Comparison of ENCODE assay signal across 25 cellular contexts in the genomic region with DNA sequence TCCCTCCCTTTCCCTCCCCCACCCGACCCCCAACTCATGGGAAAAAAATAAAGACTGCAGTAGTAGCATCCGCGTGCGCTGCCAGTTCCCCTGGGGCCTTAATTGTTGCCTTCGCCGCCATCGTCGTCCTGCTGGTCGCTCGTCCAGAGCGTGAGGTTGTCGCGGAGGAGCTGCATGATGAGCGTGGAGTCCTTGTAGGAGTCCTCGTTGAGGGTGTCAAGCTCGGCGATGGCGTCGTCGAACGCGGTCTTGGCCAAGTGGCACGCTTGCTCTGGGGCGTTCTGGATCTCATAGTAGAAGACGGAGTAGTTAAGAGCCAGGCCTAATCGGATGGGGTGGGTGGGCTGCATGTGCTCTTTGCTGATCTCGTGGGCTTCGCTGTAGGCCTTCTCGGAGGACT. TPM values are rescaled to one million over a fixed set of nuclear protein-coding genes. Genes with fewer than 3 reads are reported as not detected.
DNase-seq lines count a peak whose midpoint lies in the region; ATAC-seq, FAIRE-seq and TF ChIP-seq lines count a peak whose summit lies in the region.
"Had no signal": no experiment of that assay in that cellular context is flagged by ENCODE, and none has a peak within 500 bp of the region (broad histone marks: within the 10 kb centered on the region; RNA-seq: fewer than 3 reads in every experiment).

No MANE protein-coding gene starts in this region.

- H3K4me1 Mint-ChIP-seq in activated naive CD4-positive, alpha-beta T cell treated with anti-CD3 and anti-CD28 coated beads for 36 hours (ENCODE audit: low read depth): peaks cover 37% of the 10 kb centered on the region

- no peak for TF ChIP-seq POLR2A in K562 (conservative IDR thresholded peaks at IDR 0.05)

- H2BK5ac ChIP-seq in neuronal stem cell (ENCODE audit: low read length): no peak overlapping the region

- peaks cover 93% of the 10 kb centered on the region for H3K79me2 ChIP-seq in K562 (ENCODE audit: control insufficient read depth, insufficient read depth, low read length)

- H3K79me1 ChIP-seq in neuronal stem cell (ENCODE audit: low read depth, low read length): peaks cover 16% of the 10 kb centered on the region

- POLR2A ChIA-PET in K562 (lab: Yijun Ruan, JAX): interaction anchor here (1.2 to 3.6 kb wide), 4 partner anchors 12 to 31 kb away, joined by 3 to 12 read pairs (median 8); no protein-coding TSS in a partner anchor

- H3K4me2 ChIP-seq in K562 (ENCODE audit: insufficient read depth, low read length): no peak overlapping the region
- no peak overlapping the region for H3K4me2 ChIP-seq in neuronal stem cell (ENCODE audit: insufficient read depth, low read length, poor library complexity, severe bottlenecking)
- H3K4me2 ChIP-seq: GM23338, KMS-11 had no signal

- no peak overlapping the region for H3K18ac ChIP-seq in neuronal stem cell (ENCODE audit: low read length)

- peaks cover 99% of the 10 kb centered on the region for H3K36me3 ChIP-seq in K562 (ENCODE audit: control insufficient read depth, insufficient read depth, low read length)
- H3K36me3 ChIP-seq in neuronal stem cell (replicated peaks in 1 of 2; ENCODE audit: control insufficient read depth in 2 of 2, insufficient read depth in 2 of 2, low read length in 2 of 2): peaks cover 44 to 99% of the 10 kb centered on the region in 2 donors
- peaks cover 12 to 61% (median 44%) of the 10 kb centered on the region in 5 donors for H3K36me3 ChIP-seq in subcutaneous abdominal adipose tissue (ENCODE audit: control insufficient read depth in 5 of 5, insufficient read depth in 5 of 5, low read length in 5 of 5)

- no peak overlapping the region for H3K27ac ChIP-seq in K562 (ENCODE audit: extremely low read depth, low read depth, low read length)
- no peak overlapping the region for H3K27ac ChIP-seq in neuronal stem cell (replicated peaks; ENCODE audit: low read length)
- peak overlapping the region; percentile 86 for H3K27ac ChIP-seq in subcutaneous abdominal adipose tissue (ENCODE audit: low read depth, low read length)
- H3K27ac ChIP-seq: KMS-11 had no signal

- H4K91ac ChIP-seq in neuronal stem cell (ENCODE audit: low read depth, low read length, poor library complexity): no peak overlapping the region

- H2AFZ ChIP-seq in K562 (ENCODE audit: low read depth, low read length): no peak overlapping the region
- H2AFZ ChIP-seq in neuronal stem cell (ENCODE audit: low read length): no peak overlapping the region
- H2AFZ ChIP-seq: GM23338 had no signal

- H3K9me3 Mint-ChIP-seq in activated naive CD4-positive, alpha-beta T cell treated with anti-CD3 and anti-CD28 coated beads for 36 hours: no peaks in the 10 kb centered on the region
- H3K9me3 Mint-ChIP-seq: CD4-positive, alpha-beta T cell; GM23338 had no signal

- H4K20me1 ChIP-seq in K562 (replicated peaks; ENCODE audit: control insufficient read depth, insufficient read depth, low read length): peaks cover 33% of the 10 kb centered on the region

- no peaks in the 10 kb centered on the region for H3K27me3 Mint-ChIP-seq in activated naive CD4-positive, alpha-beta T cell treated with anti-CD3 and anti-CD28 coated beads for 36 hours (ENCODE audit: low read depth)
- H3K27me3 Mint-ChIP-seq: B cell; CD4-positive, alpha-beta T cell had no signal

- TF ChIP-seq CTCF in K562 (IDR thresholded peaks at IDR 0.05 in 2 of 3, conservative IDR thresholded peaks at IDR 0.05 in 1 of 3; ENCODE audit: insufficient read depth in 2 of 3, low read depth in 1 of 3, low read length in 3 of 3): no peak

- TF ChIP-seq EP300 in K562 (IDR thresholded peaks at IDR 0.05; ENCODE audit: low read length): no peak

- no peak overlapping the region for H3K4ac ChIP-seq in neuronal stem cell (ENCODE audit: low read length)

- peaks cover 33% of the 10 kb centered on the region for H3K36me3 Mint-ChIP-seq in activated naive CD4-positive, alpha-beta T cell treated with anti-CD3 and anti-CD28 coated beads for 36 hours (ENCODE audit: low read depth)

- H4K8ac ChIP-seq in neuronal stem cell (ENCODE audit: low read depth, low read length): no peak overlapping the region

- ATAC-seq in K562: no peak
- ATAC-seq: GM23338, HepG2, PC-3 had no signal

- no peak overlapping the region for H2AK5ac ChIP-seq in neuronal stem cell (ENCODE audit: low read depth, low read length)

- in situ Hi-C loops in K562 (cut with MboI): no loop called here

- H3K4me1 ChIP-seq in K562 (replicated peaks in 1 of 2; ENCODE audit: control insufficient read depth in 2 of 2, insufficient read depth in 2 of 2, low read length in 2 of 2) (peaks cover 12 to 18% of the 10 kb centered on the region in 2 experiments), neuronal stem cell (ENCODE audit: control insufficient read depth in 2 of 2, insufficient read depth in 1 of 2, low read depth in 1 of 2, low read length in 2 of 2) (no peaks in the 10 kb centered on the region), subcutaneous abdominal adipose tissue (ENCODE audit: control insufficient read depth in 5 of 5, insufficient read depth in 5 of 5, low read length in 5 of 5) (peaks cover 13 to 74% (median 61%) of the 10 kb centered on the region in 5 donors)

- H2BK120ac ChIP-seq in neuronal stem cell (ENCODE audit: low read depth, low read length): no peak overlapping the region

- no peak overlapping the region for H2BK12ac ChIP-seq in neuronal stem cell (ENCODE audit: low read length)

- no peak overlapping the region for H3K4me3 Mint-ChIP-seq in activated naive CD4-positive, alpha-beta T cell treated with anti-CD3 and anti-CD28 coated beads for 36 hours
- H3K4me3 Mint-ChIP-seq: B cell; CD4-positive, alpha-beta T cell; GM23338 had no signal

- no peak for FAIRE-seq in K562 (lab: Jason Lieb, UNC)
- FAIRE-seq: GM12891, GM19239, HepG2 had no signal

- no peaks in the 10 kb centered on the region for H3K9me3 ChIP-seq in K562 (replicated peaks; ENCODE audit: control insufficient read depth, insufficient read depth, low read depth, low read length)
- no peaks in the 10 kb centered on the region for H3K9me3 ChIP-seq in neuronal stem cell (replicated peaks in 1 of 2; ENCODE audit: control insufficient read depth in 2 of 2, insufficient read depth in 1 of 2, low read depth in 1 of 2, low read length in 2 of 2)
- no peaks in the 10 kb centered on the region for H3K9me3 ChIP-seq in subcutaneous abdominal adipose tissue (ENCODE audit: control insufficient read depth in 5 of 5, low read length in 5 of 5)

- no peak for DNase-seq in activated naive CD4-positive, alpha-beta T cell treated with anti-CD3 and anti-CD28 coated beads for 36 hours
- no peak for DNase-seq in activated naive CD4-positive, alpha-beta T cell treated with anti-CD3 and anti-CD28 coated beads, Interleukin-2, amount 50 U/mL, for 16 hours
- no peak for DNase-seq in K562 (ENCODE audit: extremely low read depth in 1 of 4, low spot score in 3 of 4)
- DNase-seq in neuronal stem cell (ENCODE audit: low spot score): no peak
- DNase-seq in activated CD8-positive, alpha-beta memory T cell treated with anti-CD3 and anti-CD28 coated beads, Interleukin-2, amount 50 U/mL, for 48 hours: no peak
- DNase-seq in DMS53 (lab: John Stamatoyannopoulos, UW): no peak
- no peak for DNase-seq in NCI-H1417 treated with DMSO at 0.1 percent for 48 hours (lab: John Stamatoyannopoulos, UW)
- DNase-seq: 8988T; Calu3; CD4-positive, alpha-beta T cell; EL; MV-4-11; NCI-H187 treated with DMSO at 0.1 percent for 48 hours; NCI-H2227 treated with DMSO at 0.1 percent for 48 hours; NCI-H524 treated with DMSO at 0.1 percent for 48 hours; PC-3; RPMI8226; SIG-M5 had no signal

- peak overlapping the region; percentile 3 for H3K27ac Mint-ChIP-seq in activated naive CD4-positive, alpha-beta T cell treated with anti-CD3 and anti-CD28 coated beads for 36 hours
- H3K27ac Mint-ChIP-seq: B cell; CD4-positive, alpha-beta T cell; GM23338 had no signal

- H3K9ac ChIP-seq in K562 (ENCODE audit: insufficient read depth in 1 of 2, low read depth in 2 of 2, low read length in 2 of 2) (peak overlapping the region in 1 of 2 experiments; percentile 66; a peak in 2 of 4 replicates), neuronal stem cell (ENCODE audit: low read depth, low read length, poor library complexity) (no peak overlapping the region), subcutaneous abdominal adipose tissue (ENCODE audit: low read length in 5 of 5) (no peak overlapping the region)
- H3K9ac ChIP-seq: KMS-11 had no signal

- H3K14ac ChIP-seq in neuronal stem cell (ENCODE audit: low read length): no peak overlapping the region

- peaks cover 2% of the 10 kb centered on the region for H3K9me1 ChIP-seq in K562 (ENCODE audit: control insufficient read depth, insufficient read depth, low read length)

- intact Hi-C loops in activated naive CD4-positive, alpha-beta T cell treated with anti-CD3 and anti-CD28 coated beads for 36 hours (cut with micrococcal nuclease): no loop called here
- intact Hi-C loops in K562 (cut with micrococcal nuclease): no loop called here

- H3K23ac ChIP-seq in neuronal stem cell (ENCODE audit: low read depth, low read length, poor library complexity): peak overlapping the region; percentile 57

- no peak overlapping the region for H2BK15ac ChIP-seq in neuronal stem cell (ENCODE audit: low read length)

- CTCF ChIA-PET in activated naive CD4-positive, alpha-beta T cell treated with anti-CD3 and anti-CD28 coated beads for 36 hours (lab: Charles Lee): no interaction called here
- CTCF ChIA-PET in K562 (lab: Yijun Ruan, JAX; ENCODE audit: low intra/inter-chr PET ratio): no interaction called here

- WGBS in K562 (ENCODE audit: insufficient coverage, low coverage, missing lambda C conversion rate): 93% methylated on average over 25 of the region's 29 CpGs
- no CpG with 5 or more reads among the region's 29 CpGs for WGBS in neuronal stem cell (ENCODE audit: extremely low coverage in 2 of 2, insufficient read length in 2 of 2, insufficient replicate concordance in 1 of 2), 2 donors

- H3K27me3 ChIP-seq in K562 (ENCODE audit: control insufficient read depth in 2 of 2, insufficient read depth in 2 of 2, low read length in 2 of 2) (no peaks in the 10 kb centered on the region), neuronal stem cell (ENCODE audit: control insufficient read depth in 3 of 3, insufficient read depth in 3 of 3, low read depth in 1 of 3, low read length in 3 of 3) (no peaks in the 10 kb centered on the region), subcutaneous abdominal adipose tissue (ENCODE audit: control insufficient read depth in 5 of 5, insufficient read depth in 4 of 5, low read length in 5 of 5) (no peaks in the 10 kb centered on the region)

- H3K4me3 ChIP-seq in K562 (no peak overlapping the region), neuronal stem cell (ENCODE audit: low read length in 2 of 2) (no peak overlapping the region), subcutaneous abdominal adipose tissue (ENCODE audit: low read depth in 1 of 5, low read length in 5 of 5) (no peak overlapping the region)
- H3K4me3 ChIP-seq: GM23338 had no signal

- no TSS peak for BruUV-seq in K562 (replicated peaks; lab: Mats Ljungman, UMichigan)

- TF ChIP-seq RAD21 in K562 (CRISPR knock-in tag; conservative IDR thresholded peaks at IDR 0.05 in 1 of 2, IDR thresholded peaks at IDR 0.05 in 1 of 2): no peak

RNA-seq across cellular contexts. Expression of a gene that starts 27.0 kb away (rescaled TPM):
- total RNA-seq in activated naive CD4-positive, alpha-beta T cell treated with anti-CD3 and anti-CD28 coated beads for 36 hours: 100 to 1,000 TPM; 106 to 115 TPM
- total RNA-seq in K562 (2011; cell fraction: chromatin; rRNA removed; ENCODE audit: low replicate concordance): 7.2 and 18.6 TPM in 2 replicates
- 37.0 and 39.4 TPM in 2 replicates for total RNA-seq in K562 (2011; cell fraction: nucleolus; rRNA removed)
- 25.3 and 28.7 TPM in 2 replicates for total RNA-seq in K562 (2011; cell fraction: nucleoplasm; rRNA removed)
- 138 and 216 TPM in 2 replicates for total RNA-seq in K562 (2014; rRNA removed)
- 16.0 and 27.1 TPM in 2 replicates for total RNA-seq in K562 (2014; rRNA removed; fragmentation: Illumina TruSeq; extraction: Trizol)
- 180 TPM in 2 replicates for total RNA-seq in K562 (2015; rRNA removed; fragmentation: Illumina TruSeq; extraction: Trizol)
- total RNA-seq in K562 (2021): 522 and 565 TPM in 2 replicates
- 44.8 and 88.9 TPM in 2 replicates for polyA plus RNA-seq in K562 (2011; rRNA removed)
- 114 and 636 TPM in 2 replicates for polyA plus RNA-seq in K562 (2011; cell fraction: cytosol; rRNA removed)
- 55.5 and 127 TPM in 2 replicates for polyA plus RNA-seq in K562 (2011; cell fraction: nucleus; rRNA removed)
- 343 and 551 TPM in 2 replicates for polyA plus RNA-seq in K562 (2012)
- 258 and 607 TPM in 2 replicates for polyA plus RNA-seq in K562 (2014; fragmentation: Illumina TruSeq; extraction: Trizol)
- polyA plus RNA-seq in K562 (2014; fragmentation: Nextera tagmentation; extraction: Ambion mirVana): 100 to 1,000 TPM in 1 of 2 experiments, 10 to 100 TPM in 1; 97.3 to 128 TPM
- 283 and 298 TPM in 2 replicates for polyA plus RNA-seq in K562 (2014; rRNA removed)
- polyA minus RNA-seq in K562 (2011; rRNA and poly(A)+ RNA removed): 7.3 and 10.1 TPM in 2 replicates
- polyA minus RNA-seq in K562 (2011; cell fraction: cytosol; rRNA and poly(A)+ RNA removed): 107 and 110 TPM in 2 replicates
- 19.9 and 22.8 TPM in 2 replicates for polyA minus RNA-seq in K562 (2011; cell fraction: nucleus; rRNA and poly(A)+ RNA removed)
- polyA plus RNA-seq in neuronal stem cell (2013, experiment 1 of 2): 217 TPM
- 205 TPM for polyA plus RNA-seq in neuronal stem cell (2013, experiment 2 of 2)

RNA-seq across cellular contexts. Expression of a gene that starts 29.3 kb away (rescaled TPM):
- total RNA-seq in activated naive CD4-positive, alpha-beta T cell treated with anti-CD3 and anti-CD28 coated beads for 36 hours: 10 to 100 TPM; 95.3 to 96.9 TPM
- total RNA-seq in K562 (2011; cell fraction: chromatin; rRNA removed; ENCODE audit: low replicate concordance): 60.5 and 71.2 TPM in 2 replicates
- total RNA-seq in K562 (2011; cell fraction: nucleolus; rRNA removed): 39.9 and 41.7 TPM in 2 replicates
- total RNA-seq in K562 (2011; cell fraction: nucleoplasm; rRNA removed): 59.5 and 77.9 TPM in 2 replicates
- total RNA-seq in K562 (2014; rRNA removed) (50.3 and 53.2 TPM in 2 replicates), K562 (2014; rRNA removed; fragmentation: Illumina TruSeq; extraction: Trizol) (144 and 155 TPM in 2 replicates), K562 (2015; rRNA removed; fragmentation: Illumina TruSeq; extraction: Trizol) (135 and 136 TPM in 2 replicates), K562 (2021) (238 and 246 TPM in 2 replicates)
- polyA plus RNA-seq in K562 (2011; rRNA removed) (67.6 and 94.5 TPM in 2 replicates), K562 (2014; fragmentation: Illumina TruSeq; extraction: Trizol) (200 and 204 TPM in 2 replicates), K562 (2014; fragmentation: Nextera tagmentation; extraction: Ambion mirVana) (10 to 100 TPM; 30.4 to 37.6 TPM), K562 (2014; rRNA removed) (74.9 and 83.6 TPM in 2 replicates)
- 43.4 and 52.2 TPM in 2 replicates for polyA plus RNA-seq in K562 (2011; cell fraction: cytosol; rRNA removed)
- 30.1 and 40.2 TPM in 2 replicates for polyA plus RNA-seq in K562 (2011; cell fraction: nucleus; rRNA removed)
- 142 and 212 TPM in 2 replicates for polyA plus RNA-seq in K562 (2012)
- 142 and 187 TPM in 2 replicates for polyA minus RNA-seq in K562 (2011; rRNA and poly(A)+ RNA removed)
- 110 and 154 TPM in 2 replicates for polyA minus RNA-seq in K562 (2011; cell fraction: cytosol; rRNA and poly(A)+ RNA removed)
- 23.0 and 31.1 TPM in 2 replicates for polyA minus RNA-seq in K562 (2011; cell fraction: nucleus; rRNA and poly(A)+ RNA removed)
- 115 TPM for polyA plus RNA-seq in neuronal stem cell (2013, experiment 1 of 2)
- polyA plus RNA-seq in neuronal stem cell (2013, experiment 2 of 2): 115 TPM
